8 cellular contexts compared by ENCODE assay signal in genomic region chr17:75393523-75394331, GRCh38. TPM values are rescaled to one million over a fixed set of nuclear protein-coding genes. Genes with fewer than 3 reads are reported as not detected.
A peak's percentile ranks its signal among the peaks of the same experiment; 100 is the strongest.
DNase-seq lines count a peak whose midpoint lies in the region; ATAC-seq and TF ChIP-seq lines count a peak whose summit lies in the region.

No MANE protein-coding gene starts in this region.

- no peaks in the 10 kb centered on the region for H3K36me3 ChIP-seq in brain microvascular endothelial cell (replicated peaks)
- no peaks in the 10 kb centered on the region for H3K36me3 ChIP-seq in gastrocnemius medialis

- no peaks in the 10 kb centered on the region for H3K9me3 ChIP-seq in gastrocnemius medialis

- TF ChIP-seq POLR2A in gastrocnemius medialis (IDR thresholded peaks at IDR 0.05): peak; percentile 51 to 68

- intact Hi-C loops in gastrocnemius medialis (cut with DNase I; ENCODE audit: low total_unique reads): loop anchor here (1.0 kb wide), 2 partner anchors 12 to 23 kb away; partner anchors contain the start of gene GRB2

- H3K27ac ChIP-seq in brain microvascular endothelial cell (peak overlapping the region; percentile 18), gastrocnemius medialis (peak overlapping the region; percentile 83 to 91 (median 87))

- peak; percentile 68 for ATAC-seq in HG03025 (IDR thresholded peaks at IDR 0.05; ENCODE audit: low FRiP score, unreplicated experiment)
- peak; percentile 97 to 98 for ATAC-seq in gastrocnemius medialis
- ATAC-seq in HG03469 (IDR thresholded peaks at IDR 0.05; ENCODE audit: unreplicated experiment): no peak

- peaks cover 63 to 70% of the 10 kb centered on the region in 2 donors for H3K4me1 ChIP-seq in gastrocnemius medialis

- H3K4me3 ChIP-seq in brain microvascular endothelial cell (ENCODE audit: low read depth, low read length) (peak overlapping the region; percentile 87), iPS-11a (ENCODE audit: low read depth, low read length) (peak overlapping the region; percentile 72), gastrocnemius medialis (peak overlapping the region; percentile 58 to 85 (median 66))

- in situ Hi-C loops in GM13977 (cut with MboI; ENCODE audit: low pct_unique_long_range_greater_than_20kb, low sequenced_read_pairs, unreplicated experiment) (loop anchor here (10.0 kb wide), 1 partner anchor 49 kb away; no protein-coding TSS in a partner anchor), brain microvascular endothelial cell (cut with HindIII; ENCODE audit: low pct_ligation_motif_present, low sequenced_read_pairs) (no loop called here), gastrocnemius medialis (cut with MboI; ENCODE audit: low sequenced_read_pairs in 4 of 4) (loop anchor here in 1 of 4 donors (10.0 kb wide), 1 partner anchor 59 kb away; no protein-coding TSS in a partner anchor)

- DNase-seq in GM13977 (ENCODE audit: low spot score): peak; percentile 85
- DNase-seq in NCI-H2107 (lab: John Stamatoyannopoulos, UW): peak; percentile 84
- DNase-seq in UCSD-AML1 (lab: John Stamatoyannopoulos, UW; ENCODE audit: unreplicated experiment): peak; percentile 95
- DNase-seq in brain microvascular endothelial cell: peak; percentile 99
- peak; percentile 96 to 98 for DNase-seq in gastrocnemius medialis

- no peak for TF ChIP-seq CTCF in GM13977 (IDR thresholded peaks at IDR 0.05; ENCODE audit: extremely low read depth, insufficient read depth, missing control alignments)
- TF ChIP-seq CTCF in brain microvascular endothelial cell (IDR thresholded peaks at IDR 0.05; ENCODE audit: low read depth, low read length, missing control alignments): peak; percentile 15
- TF ChIP-seq CTCF in gastrocnemius medialis (IDR thresholded peaks at IDR 0.05 in 4 of 5, conservative IDR thresholded peaks at IDR 0.05 in 1 of 5): peak in 2 of 5 experiments; percentile 25 to 50

- H3K27me3 ChIP-seq in brain microvascular endothelial cell (replicated peaks): no peaks in the 10 kb centered on the region
- no peaks in the 10 kb centered on the region for H3K27me3 ChIP-seq in gastrocnemius medialis

RNA-seq across cellular contexts. Expression of gene GRB2, which starts 11.8 kb away (rescaled TPM):
- total RNA-seq in gastrocnemius medialis: 10 to 100 TPM; 41.7 to 88.5 (median 68.8) TPM
